Comparison of ENCODE assay signal across 29 cellular contexts in the genomic region with DNA sequence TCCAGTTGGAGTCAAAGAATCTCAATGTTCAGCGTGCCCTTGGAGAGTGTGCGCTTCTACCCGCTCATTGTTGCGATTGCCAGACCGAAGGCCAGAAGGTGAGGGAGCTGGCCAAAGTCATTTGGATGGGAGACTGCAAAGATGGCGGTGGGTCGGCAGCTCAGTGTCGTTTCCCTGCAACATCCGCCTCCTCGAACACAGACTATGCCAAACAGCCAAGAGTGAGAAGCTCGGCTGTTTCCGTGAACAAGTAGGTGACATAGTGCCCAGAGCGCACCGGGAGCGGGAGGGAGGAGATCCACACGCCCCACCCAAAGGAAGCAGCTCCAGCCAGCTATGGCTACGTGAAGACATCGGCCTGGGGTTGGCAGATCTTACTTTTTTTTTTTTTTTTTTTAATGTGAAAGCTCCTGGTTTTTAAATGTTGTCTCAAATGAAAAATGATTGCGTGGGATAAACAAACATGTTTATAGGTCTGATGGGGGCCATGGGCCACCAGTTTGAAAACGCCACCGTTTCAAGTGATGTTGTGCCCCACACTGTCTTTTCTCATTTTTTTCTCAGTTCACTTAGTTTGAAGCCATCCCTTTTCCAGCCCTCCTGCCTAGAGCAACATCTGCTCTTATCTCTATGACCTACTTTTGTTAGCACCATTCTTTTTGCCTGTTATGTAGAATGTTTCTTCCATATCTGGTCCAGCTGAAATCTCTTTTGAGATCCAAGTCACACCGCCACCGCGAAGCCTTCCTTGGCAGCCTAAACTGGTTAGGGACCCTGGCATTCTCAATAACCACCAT.
"Had no signal": no experiment of that assay in that cellular context is flagged by ENCODE, and none has a peak within 500 bp of the region (broad histone marks: within the 10 kb centered on the region; RNA-seq: fewer than 3 reads in every experiment).

No MANE protein-coding gene starts in this region.

- H3K27me3 ChIP-seq: brain microvascular endothelial cell had no signal

- H3K27ac ChIP-seq: brain microvascular endothelial cell, PC-9, RWPE1, WERI-Rb-1 had no signal

- H3K4me3 ChIP-seq: PC-9 had no signal

- H3K36me3 ChIP-seq: brain microvascular endothelial cell, WERI-Rb-1 had no signal

- H3K4me2 ChIP-seq: PC-9 had no signal

- H2AFZ ChIP-seq: PC-9 had no signal

- ATAC-seq: activated T-cell treated with anti-CD3 and anti-CD28 coated beads, Interleukin-2, amount 50 U/mL, for 72 hours; activated T-helper 17 cell treated with anti-CD3 and anti-CD28 coated beads, Interleukin-2, amount 50 U/mL, for 72 hours; Right ventricle myocardium inferior had no signal

- DNase-seq: activated CD4-positive, alpha-beta memory T cell treated with anti-CD3 and anti-CD28 coated beads, Interleukin-2, amount 10 ng/mL, durations not matched to agents 7 days and 5 days; activated CD4-positive, alpha-beta T cell treated with anti-CD3 and anti-CD28 coated beads for 1 hour; activated CD4-positive, alpha-beta T cell treated with anti-CD3 and anti-CD28 coated beads, Interleukin-2, amount 10 ng/mL, durations not matched to agents 7 days and 5 days; activated CD4-positive, CD25-positive, alpha-beta regulatory T cell; activated effector memory CD4-positive, alpha-beta T cell treated with anti-CD3 and anti-CD28 coated beads, Interleukin-2, amount 50 U/mL, for 16 hours; activated naive CD4-positive, alpha-beta T cell; activated naive CD4-positive, alpha-beta T cell treated with anti-CD3 and anti-CD28 coated beads, Interleukin-2, amount 50 U/mL, for 16 hours; activated naive CD8-positive, alpha-beta T cell treated with anti-CD3 and anti-CD28 coated beads for 36 hours; activated T-cell treated with anti-CD3 and anti-CD28 coated beads, Interleukin-2, amount 50 U/mL, for 1 hour; activated T-cell treated with anti-CD3 and anti-CD28 coated beads, Interleukin-2, amount 50 U/mL, for 72 hours; amniotic stem cell; aorta; brain microvascular endothelial cell; central memory CD4-positive, alpha-beta T cell; NCI-H1105; NCI-H1436; NCI-H1694; NCI-H1930; NCI-H2081 treated with DMSO at 0.1 percent for 48 hours; NCI-H510A; NCI-H526; NCI-H748 treated with DMSO at 0.1 percent for 48 hours; PC-9; SIG-M5; T1000; WERI-Rb-1 had no signal
